In genomic region chr6:133288662-133289061, GRCh38 we compare ENCODE assay signal across 33 cellular contexts. TPM values are rescaled to one million over a fixed set of nuclear protein-coding genes. Genes with fewer than 3 reads are reported as not detected.
"Had no signal": no experiment of that assay in that cellular context is flagged by ENCODE, and none has a peak within 500 bp of the region (broad histone marks: within the 10 kb centered on the region; RNA-seq: fewer than 3 reads in every experiment).

No MANE protein-coding gene starts in this region.

- H3K27me3 Mint-ChIP-seq: activated CD4-positive, alpha-beta memory T cell treated with anti-CD3 and anti-CD28 coated beads, Interleukin-2, amount 10 ng/mL, durations not matched to agents 7 days and 5 days; activated CD4-positive, alpha-beta T cell treated with anti-CD3 and anti-CD28 coated beads, Interleukin-2, amount 10 ng/mL, durations not matched to agents 7 days and 5 days; activated naive CD4-positive, alpha-beta T cell treated with anti-CD3 and anti-CD28 coated beads, Interleukin-2, amount 10 ng/mL, durations not matched to agents 7 days and 5 days; activated naive CD8-positive, alpha-beta T cell treated with anti-CD3 and anti-CD28 coated beads, Interleukin-2, amount 10 ng/mL, durations not matched to agents 7 days and 5 days; brain; natural killer cell treated with Interleukin-12 subunit alpha and Interleukin-12 subunit beta and Interleukin-15 and Interleukin-18, amount 100 ng/mL, for 72 hours had no signal

- ATAC-seq: heart right ventricle; left lobe of liver; lower lobe of right lung; natural killer cell treated with Interleukin-12 subunit alpha and Interleukin-12 subunit beta and Interleukin-15 and Interleukin-18, amount 100 ng/mL, for 72 hours; right lobe of liver; stimulated activated memory B cell treated with anti-CD40 and anti-IgM and Interleukin-4, amounts not matched to agents 10 μg/mL and 1 μg/mL and 100 μg/mL, for 72 hours; upper lobe of right lung; WTC11 had no signal

- H3K27ac Mint-ChIP-seq: activated CD4-positive, alpha-beta memory T cell treated with anti-CD3 and anti-CD28 coated beads, Interleukin-2, amount 10 ng/mL, durations not matched to agents 7 days and 5 days; activated CD4-positive, alpha-beta T cell treated with anti-CD3 and anti-CD28 coated beads, Interleukin-2, amount 10 ng/mL, durations not matched to agents 7 days and 5 days; activated naive CD4-positive, alpha-beta T cell treated with anti-CD3 and anti-CD28 coated beads, Interleukin-2, amount 10 ng/mL, durations not matched to agents 7 days and 5 days; activated naive CD8-positive, alpha-beta T cell treated with anti-CD3 and anti-CD28 coated beads, Interleukin-2, amount 10 ng/mL, durations not matched to agents 7 days and 5 days; activated T-cell treated with anti-CD3 and anti-CD28 coated beads, Interleukin-2, amount 50 U/mL, for 24 hours; endodermal cell; natural killer cell treated with Interleukin-12 subunit alpha and Interleukin-12 subunit beta and Interleukin-15 and Interleukin-18, amount 100 ng/mL, for 72 hours; stimulated activated memory B cell treated with anti-CD40 and anti-IgM and Interleukin-4, amounts not matched to agents 10 μg/mL and 1 μg/mL and 100 μg/mL, for 72 hours; WTC11 had no signal

- H3K36me3 ChIP-seq: ascending aorta, esophagus squamous epithelium, heart right ventricle, lower lobe of right lung, right lobe of liver, stomach, tibial artery, upper lobe of right lung had no signal

- H3K36me3 Mint-ChIP-seq: activated naive CD4-positive, alpha-beta T cell treated with anti-CD3 and anti-CD28 coated beads, Interleukin-2, amount 10 ng/mL, durations not matched to agents 7 days and 5 days; activated naive CD8-positive, alpha-beta T cell treated with anti-CD3 and anti-CD28 coated beads, Interleukin-2, amount 10 ng/mL, durations not matched to agents 7 days and 5 days; brain; natural killer cell treated with Interleukin-12 subunit alpha and Interleukin-12 subunit beta and Interleukin-15 and Interleukin-18, amount 100 ng/mL, for 72 hours; stimulated activated memory B cell treated with anti-CD40 and anti-IgM and Interleukin-4, amounts not matched to agents 10 μg/mL and 1 μg/mL and 100 μg/mL, for 72 hours; WTC11 had no signal

- H3K27ac ChIP-seq: ascending aorta, epithelial cell of prostate, esophagus squamous epithelium, heart right ventricle, lower lobe of right lung, right lobe of liver, stomach, tibial artery, upper lobe of right lung had no signal

- H3K27me3 ChIP-seq: ascending aorta, esophagus squamous epithelium, heart right ventricle, right lobe of liver, stomach, tibial artery, upper lobe of right lung had no signal

- H3K4me3 ChIP-seq: ascending aorta, esophagus squamous epithelium, heart right ventricle, lower lobe of right lung, right lobe of liver, smooth muscle cell, stomach, tibial artery, upper lobe of right lung had no signal

- DNase-seq: activated CD4-positive, alpha-beta memory T cell treated with anti-CD3 and anti-CD28 coated beads, Interleukin-2, amount 10 ng/mL, durations not matched to agents 7 days and 5 days; activated CD4-positive, alpha-beta T cell treated with anti-CD3 and anti-CD28 coated beads for 1 hour; activated CD4-positive, alpha-beta T cell treated with anti-CD3 and anti-CD28 coated beads, Interleukin-2, amount 10 ng/mL, durations not matched to agents 7 days and 5 days; activated CD8-positive, alpha-beta memory T cell treated with anti-CD3 and anti-CD28 coated beads, Interleukin-2, amount 50 U/mL, for 48 hours; activated gamma-delta T cell; activated naive CD4-positive, alpha-beta T cell treated with anti-CD3 and anti-CD28 coated beads, Interleukin-2, amount 10 ng/mL, durations not matched to agents 7 days and 5 days; activated naive CD8-positive, alpha-beta T cell treated with anti-CD3 and anti-CD28 coated beads, Interleukin-2, amount 10 ng/mL, durations not matched to agents 7 days and 5 days; activated T-cell treated with anti-CD3 and anti-CD28 coated beads, Interleukin-2, amount 50 U/mL, for 24 hours; caudate nucleus; endodermal cell; esophagus squamous epithelium; foreskin fibroblast; heart right ventricle; kidney glomerular epithelial cell; lower lobe of right lung; mesendoderm; right lobe of liver; stimulated activated CD4-positive, alpha-beta T cell treated with anti-CD3 and anti-CD28 coated beads, Interleukin-1b, Interleukin-23, amount 100 ng/mL, for 48 hours; stimulated activated CD4-positive, alpha-beta T cell treated with anti-CD3 and anti-CD28 coated beads, Interleukin-4, amount 100 ng/mL, for 4 hours; stimulated activated CD8-positive, alpha-beta memory T cell treated with anti-CD3 and anti-CD28 coated beads, Interleukin-4, amount 100 ng/mL, for 48 hours; stomach; T-helper 2 cell; tibial artery; upper lobe of right lung had no signal

- H3K4me1 ChIP-seq: ascending aorta, esophagus squamous epithelium, lower lobe of right lung, right lobe of liver, upper lobe of right lung had no signal

- H3K4me3 Mint-ChIP-seq: activated CD4-positive, alpha-beta memory T cell treated with anti-CD3 and anti-CD28 coated beads, Interleukin-2, amount 10 ng/mL, durations not matched to agents 7 days and 5 days; activated CD4-positive, alpha-beta T cell treated with anti-CD3 and anti-CD28 coated beads, Interleukin-2, amount 10 ng/mL, durations not matched to agents 7 days and 5 days; activated naive CD4-positive, alpha-beta T cell treated with anti-CD3 and anti-CD28 coated beads, Interleukin-2, amount 10 ng/mL, durations not matched to agents 7 days and 5 days; activated naive CD8-positive, alpha-beta T cell treated with anti-CD3 and anti-CD28 coated beads, Interleukin-2, amount 10 ng/mL, durations not matched to agents 7 days and 5 days; activated T-cell treated with anti-CD3 and anti-CD28 coated beads, Interleukin-2, amount 50 U/mL, for 24 hours; brain; endodermal cell; natural killer cell treated with Interleukin-12 subunit alpha and Interleukin-12 subunit beta and Interleukin-15 and Interleukin-18, amount 100 ng/mL, for 72 hours; stimulated activated memory B cell treated with anti-CD40 and anti-IgM and Interleukin-4, amounts not matched to agents 10 μg/mL and 1 μg/mL and 100 μg/mL, for 72 hours; WTC11 had no signal

- H3K4me2 ChIP-seq: smooth muscle cell had no signal

- H3K4me1 Mint-ChIP-seq: activated CD4-positive, alpha-beta memory T cell treated with anti-CD3 and anti-CD28 coated beads, Interleukin-2, amount 10 ng/mL, durations not matched to agents 7 days and 5 days; activated CD4-positive, alpha-beta T cell treated with anti-CD3 and anti-CD28 coated beads, Interleukin-2, amount 10 ng/mL, durations not matched to agents 7 days and 5 days; activated naive CD4-positive, alpha-beta T cell treated with anti-CD3 and anti-CD28 coated beads, Interleukin-2, amount 10 ng/mL, durations not matched to agents 7 days and 5 days; activated naive CD8-positive, alpha-beta T cell treated with anti-CD3 and anti-CD28 coated beads, Interleukin-2, amount 10 ng/mL, durations not matched to agents 7 days and 5 days; stimulated activated memory B cell treated with anti-CD40 and anti-IgM and Interleukin-4, amounts not matched to agents 10 μg/mL and 1 μg/mL and 100 μg/mL, for 72 hours; WTC11 had no signal

- H3K9me3 ChIP-seq: ascending aorta, esophagus squamous epithelium, heart right ventricle, lower lobe of right lung, right lobe of liver, stomach, tibial artery, upper lobe of right lung had no signal

- H3K9me3 Mint-ChIP-seq: activated CD4-positive, alpha-beta memory T cell treated with anti-CD3 and anti-CD28 coated beads, Interleukin-2, amount 10 ng/mL, durations not matched to agents 7 days and 5 days; activated CD4-positive, alpha-beta T cell treated with anti-CD3 and anti-CD28 coated beads, Interleukin-2, amount 10 ng/mL, durations not matched to agents 7 days and 5 days; activated naive CD4-positive, alpha-beta T cell treated with anti-CD3 and anti-CD28 coated beads, Interleukin-2, amount 10 ng/mL, durations not matched to agents 7 days and 5 days; activated naive CD8-positive, alpha-beta T cell treated with anti-CD3 and anti-CD28 coated beads, Interleukin-2, amount 10 ng/mL, durations not matched to agents 7 days and 5 days; activated T-cell treated with anti-CD3 and anti-CD28 coated beads, Interleukin-2, amount 50 U/mL, for 24 hours; endodermal cell; stimulated activated memory B cell treated with anti-CD40 and anti-IgM and Interleukin-4, amounts not matched to agents 10 μg/mL and 1 μg/mL and 100 μg/mL, for 72 hours had no signal

RNA-seq across cellular contexts. Expression of gene EYA4, which starts 47.5 kb away (rescaled TPM):
- total RNA-seq: activated CD4-positive, alpha-beta memory T cell treated with anti-CD3 and anti-CD28 coated beads, Interleukin-2, amount 10 ng/mL, durations not matched to agents 7 days and 5 days; activated CD4-positive, alpha-beta T cell treated with anti-CD3 and anti-CD28 coated beads, Interleukin-2, amount 10 ng/mL, durations not matched to agents 7 days and 5 days; activated naive CD8-positive, alpha-beta T cell treated with anti-CD3 and anti-CD28 coated beads, Interleukin-2, amount 10 ng/mL, durations not matched to agents 7 days and 5 days; left lobe of liver; mononuclear cell; natural killer cell treated with Interleukin-12 subunit alpha and Interleukin-12 subunit beta and Interleukin-15 and Interleukin-18, amount 100 ng/mL, for 72 hours had no signal
- polyA plus RNA-seq: smooth muscle cell had no signal
